ENCODE assay signal across 29 cellular contexts in genomic region chr14:71449316-71450055, GRCh38.
DNase-seq lines count a peak whose midpoint lies in the region; ATAC-seq and TF ChIP-seq lines count a peak whose summit lies in the region.
"Had no signal": no experiment of that assay in that cellular context is flagged by ENCODE, and none has a peak within 500 bp of the region (broad histone marks: within the 10 kb centered on the region; RNA-seq: fewer than 3 reads in every experiment).

No MANE protein-coding gene starts in this region.

- peaks cover 7% of the 10 kb centered on the region for H3K9me3 Mint-ChIP-seq in nephron progenitor cell
- H3K9me3 Mint-ChIP-seq: activated naive CD4-positive, alpha-beta T cell treated with anti-CD3 and anti-CD28 coated beads, Interleukin-2, amount 10 ng/mL, durations not matched to agents 7 days and 5 days; activated T-helper 1 cell treated with anti-CD3 and anti-CD28 coated beads, Interleukin-12 subunit alpha, Interleukin-12 subunit beta, Interleukin-2, Interleukin-4 antibody, amounts not matched to agents 30 ng/mL and 10 ng/mL and 1 ng/mL, durations not matched to agents 14 hours and 24 hours and 36 hours; CD8-positive, alpha-beta memory T cell; IgD-negative memory B cell; stimulated activated naive B cell treated with anti-CD40 and anti-IgM and Interleukin-4, amounts not matched to agents 10 μg/mL and 1 μg/mL and 100 μg/mL, for 72 hours had no signal

- no peaks in the 10 kb centered on the region for H4K20me1 ChIP-seq in osteoblast (ENCODE audit: insufficient read depth, low read length)

- peak overlapping the region; percentile 85 for H3K27ac Mint-ChIP-seq in nephron progenitor cell
- H3K27ac Mint-ChIP-seq: activated CD4-positive, alpha-beta T cell treated with anti-CD3 and anti-CD28 coated beads, Interleukin-2, amount 10 ng/mL, durations not matched to agents 7 days and 5 days; activated naive CD4-positive, alpha-beta T cell treated with anti-CD3 and anti-CD28 coated beads, Interleukin-2, amount 10 ng/mL, durations not matched to agents 7 days and 5 days; activated T-helper 1 cell treated with anti-CD3 and anti-CD28 coated beads, Interleukin-12 subunit alpha, Interleukin-12 subunit beta, Interleukin-2, Interleukin-4 antibody, amounts not matched to agents 30 ng/mL and 10 ng/mL and 1 ng/mL, durations not matched to agents 14 hours and 24 hours and 36 hours; B cell; IgD-negative memory B cell; stimulated activated naive B cell treated with anti-CD40 and anti-IgM and Interleukin-4, amounts not matched to agents 10 μg/mL and 1 μg/mL and 100 μg/mL, for 72 hours had no signal

- H2AFZ ChIP-seq in osteoblast (ENCODE audit: low read length), result no peak overlapping the region

- TF ChIP-seq POLR2A in esophagus squamous epithelium (IDR thresholded peaks at IDR 0.05), result no peak

- POLR2A ChIA-PET in HEK293T (lab: Yijun Ruan, JAX), result no interaction called here

- CTCF ChIA-PET in HEK293T (lab: Yijun Ruan, JAX), result no interaction called here

- H3K36me3 Mint-ChIP-seq in nephron progenitor cell (ENCODE audit: low read depth), result peaks cover 5% of the 10 kb centered on the region
- H3K36me3 Mint-ChIP-seq: activated naive CD4-positive, alpha-beta T cell treated with anti-CD3 and anti-CD28 coated beads, Interleukin-2, amount 10 ng/mL, durations not matched to agents 7 days and 5 days had no signal

- peaks cover 0 to 27% (median 0%) of the 10 kb centered on the region in 3 donors for H3K4me1 ChIP-seq in esophagus squamous epithelium
- peaks cover 15% of the 10 kb centered on the region for H3K4me1 ChIP-seq in osteoblast (ENCODE audit: insufficient read depth, low read length)
- H3K4me1 ChIP-seq: HAP-1, upper lobe of left lung had no signal

- no peak overlapping the region for H3K4me3 ChIP-seq in esophagus squamous epithelium
- H3K4me3 ChIP-seq in osteoblast (ENCODE audit: insufficient read depth, low read length), result no peak overlapping the region
- H3K4me3 ChIP-seq: adrenal gland, dorsolateral prefrontal cortex, HAP-1, SJSA1, upper lobe of left lung had no signal

- H3K27ac ChIP-seq in VCaP (peak overlapping the region; percentile 29; the same call in 1 of the 2 replicates), esophagus squamous epithelium (peak overlapping the region in 3 of 4 donors; percentile 5 to 22 (median 16)), osteoblast (ENCODE audit: low read depth, low read length) (no peak overlapping the region)
- H3K27ac ChIP-seq: adrenal gland, dorsolateral prefrontal cortex, SJSA1, upper lobe of left lung had no signal

- H3K27me3 Mint-ChIP-seq in nephron progenitor cell (ENCODE audit: low read depth, poor library complexity), result peaks cover 3% of the 10 kb centered on the region
- H3K27me3 Mint-ChIP-seq: activated CD4-positive, alpha-beta T cell treated with anti-CD3 and anti-CD28 coated beads, Interleukin-2, amount 10 ng/mL, durations not matched to agents 7 days and 5 days; activated naive CD4-positive, alpha-beta T cell treated with anti-CD3 and anti-CD28 coated beads, Interleukin-2, amount 10 ng/mL, durations not matched to agents 7 days and 5 days; B cell; CD8-positive, alpha-beta memory T cell; IgD-negative memory B cell; naive thymus-derived CD8-positive, alpha-beta T cell; stimulated activated naive B cell treated with anti-CD40 and anti-IgM and Interleukin-4, amounts not matched to agents 10 μg/mL and 1 μg/mL and 100 μg/mL, for 72 hours had no signal

- H3K27me3 ChIP-seq in esophagus squamous epithelium (no peaks in the 10 kb centered on the region), osteoblast (ENCODE audit: insufficient read depth, low read length) (no peaks in the 10 kb centered on the region)
- H3K27me3 ChIP-seq: adrenal gland, dorsolateral prefrontal cortex, SJSA1, upper lobe of left lung had no signal

- H3K4me3 Mint-ChIP-seq in nephron progenitor cell, result no peak overlapping the region
- H3K4me3 Mint-ChIP-seq: activated CD4-positive, alpha-beta T cell treated with anti-CD3 and anti-CD28 coated beads, Interleukin-2, amount 10 ng/mL, durations not matched to agents 7 days and 5 days; activated naive CD4-positive, alpha-beta T cell treated with anti-CD3 and anti-CD28 coated beads, Interleukin-2, amount 10 ng/mL, durations not matched to agents 7 days and 5 days; activated T-helper 1 cell treated with anti-CD3 and anti-CD28 coated beads, Interleukin-12 subunit alpha, Interleukin-12 subunit beta, Interleukin-2, Interleukin-4 antibody, amounts not matched to agents 30 ng/mL and 10 ng/mL and 1 ng/mL, durations not matched to agents 14 hours and 24 hours and 36 hours; B cell; CD8-positive, alpha-beta memory T cell; IgD-negative memory B cell; naive thymus-derived CD8-positive, alpha-beta T cell; stimulated activated naive B cell treated with anti-CD40 and anti-IgM and Interleukin-4, amounts not matched to agents 10 μg/mL and 1 μg/mL and 100 μg/mL, for 72 hours had no signal

- DNase-seq in HEK293T (ENCODE audit: extremely low spot score) (no peak), esophagus squamous epithelium (lab: John Stamatoyannopoulos, UW) (no peak), nephron progenitor cell (no peak), osteoblast (ENCODE audit: insufficient read length, low spot score, missing footprints) (no peak), iPS-NIHi7 (ENCODE audit: extremely low spot score) (no peak), globus pallidus (ENCODE audit: low spot score) (no peak)
- DNase-seq: ACHN; activated CD4-positive, alpha-beta T cell treated with anti-CD3 and anti-CD28 coated beads, Interleukin-2, amount 10 ng/mL, durations not matched to agents 7 days and 5 days; activated naive CD4-positive, alpha-beta T cell treated with anti-CD3 and anti-CD28 coated beads, Interleukin-2, amount 10 ng/mL, durations not matched to agents 7 days and 5 days; CD8-positive, alpha-beta memory T cell; cerebellar nuclear complex; dorsolateral prefrontal cortex; glutamatergic neuron; kidney; naive thymus-derived CD8-positive, alpha-beta T cell; NCI-H446; RPMI8226; stimulated activated naive B cell treated with anti-CD40 and anti-IgM and Interleukin-4, amounts not matched to agents 10 μg/mL and 1 μg/mL and 100 μg/mL, for 72 hours; substantia nigra; T1000; upper lobe of left lung had no signal

- intact Hi-C loops in esophagus squamous epithelium (cut with DNase I), result no loop called here

- H3K36me3 ChIP-seq in esophagus squamous epithelium (no peaks in the 10 kb centered on the region), osteoblast (ENCODE audit: insufficient read depth, low read length) (no peaks in the 10 kb centered on the region)
- H3K36me3 ChIP-seq: adrenal gland, HAP-1, SJSA1, upper lobe of left lung had no signal

- H3K9me3 ChIP-seq in esophagus squamous epithelium, result no peaks in the 10 kb centered on the region
- H3K9me3 ChIP-seq in osteoblast (ENCODE audit: low read depth, low read length), result no peaks in the 10 kb centered on the region
- H3K9me3 ChIP-seq: adrenal gland, HAP-1, SJSA1, upper lobe of left lung had no signal

- H3K4me2 ChIP-seq in osteoblast (ENCODE audit: insufficient read depth, low read length), result no peak overlapping the region

- 62 to 89% methylated on average over 4 of the region's 4 CpGs for WGBS in esophagus squamous epithelium, 2 donors

- peaks cover 6% of the 10 kb centered on the region for H3K4me1 Mint-ChIP-seq in nephron progenitor cell

- no peak for TF ChIP-seq CTCF in VCaP (conservative IDR thresholded peaks at IDR 0.05)
- no peak for TF ChIP-seq CTCF in esophagus squamous epithelium (IDR thresholded peaks at IDR 0.05)
- TF ChIP-seq CTCF in nephron progenitor cell (IDR thresholded peaks at IDR 0.05), result no peak
- no peak for TF ChIP-seq CTCF in osteoblast (IDR thresholded peaks at IDR 0.05; ENCODE audit: extremely low read depth, low read depth, low read length)

- H3K79me2 ChIP-seq in osteoblast (ENCODE audit: insufficient read depth, low read length), result peaks cover 90% of the 10 kb centered on the region

- no peak for ATAC-seq in HG03175 (IDR thresholded peaks at IDR 0.05; ENCODE audit: unreplicated experiment)
- ATAC-seq: naive thymus-derived CD8-positive, alpha-beta T cell; stimulated activated naive B cell treated with anti-CD40 and anti-IgM and Interleukin-4, amounts not matched to agents 10 μg/mL and 1 μg/mL and 100 μg/mL, for 72 hours had no signal

TF ChIP-seq in HEK293T, 16 proteins besides CTCF, POLR2A, EP300 and RAD21:
- TF ChIP-seq, protein P1, sequence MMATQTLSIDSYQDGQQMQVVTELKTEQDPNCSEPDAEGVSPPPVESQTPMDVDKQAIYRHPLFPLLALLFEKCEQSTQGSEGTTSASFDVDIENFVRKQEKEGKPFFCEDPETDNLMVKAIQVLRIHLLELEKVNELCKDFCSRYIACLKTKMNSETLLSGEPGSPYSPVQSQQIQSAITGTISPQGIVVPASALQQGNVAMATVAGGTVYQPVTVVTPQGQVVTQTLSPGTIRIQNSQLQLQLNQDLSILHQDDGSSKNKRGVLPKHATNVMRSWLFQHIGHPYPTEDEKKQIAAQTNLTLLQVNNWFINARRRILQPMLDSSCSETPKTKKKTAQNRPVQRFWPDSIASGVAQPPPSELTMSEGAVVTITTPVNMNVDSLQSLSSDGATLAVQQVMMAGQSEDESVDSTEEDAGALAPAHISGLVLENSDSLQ (IDR thresholded peaks at IDR 0.05), result 0 out of 2 replicates have a peak, but pooled peaks have one; percentile 24
- TF ChIP-seq FOXK2 (IDR thresholded peaks at IDR 0.05), result no peak
